In genomic region chr2:74844752-74845151, GRCh38 we compare ENCODE assay signal across 11 cellular contexts. TPM values are rescaled to one million over a fixed set of nuclear protein-coding genes. Genes with fewer than 3 reads are reported as not detected.
DNase-seq lines count a peak whose midpoint lies in the region; ATAC-seq and TF ChIP-seq lines count a peak whose summit lies in the region.
"Had no signal": no experiment of that assay in that cellular context is flagged by ENCODE, and none has a peak within 500 bp of the region (broad histone marks: within the 10 kb centered on the region; RNA-seq: fewer than 3 reads in every experiment).

No MANE protein-coding gene starts in this region.

- TF ChIP-seq EP300 in stomach (IDR thresholded peaks at IDR 0.05): no peak

- no peak for DNase-seq in GM23338 (ENCODE audit: low spot score)
- DNase-seq in activated B cell treated with CpG ODN at 0.5 μM for 24 hours: no peak
- DNase-seq in hepatocyte (ENCODE audit: low spot score): no peak
- no peak for DNase-seq in stomach
- no peak for DNase-seq in natural killer cell
- no peak for DNase-seq in DMS153 (lab: John Stamatoyannopoulos, UW)
- DNase-seq: NCI-H1417; NK-92 treated with Interleukin-12 subunit alpha and Interleukin-12 subunit beta, amount 100 ng/mL, for 24 hours; stimulated activated naive CD4-positive, alpha-beta T cell treated with Interleukin-2 at 50 U/mL for 16 hours had no signal

- no peak overlapping the region for H2AFZ ChIP-seq in GM23338
- no peak overlapping the region for H2AFZ ChIP-seq in hepatocyte

- no peaks in the 10 kb centered on the region for H3K9me3 ChIP-seq in hepatocyte (ENCODE audit: low read depth)
- no peaks in the 10 kb centered on the region for H3K9me3 ChIP-seq in stomach

- H3K27ac Mint-ChIP-seq in GM23338: no peak overlapping the region
- peak overlapping the region; percentile 74 for H3K27ac Mint-ChIP-seq in activated B cell treated with CpG ODN at 0.5 μM for 24 hours
- peak overlapping the region in 1 of 2 donors; percentile 78 for H3K27ac Mint-ChIP-seq in natural killer cell

- intact Hi-C loops in activated B cell treated with CpG ODN at 0.5 μM for 24 hours (cut with micrococcal nuclease) (loop anchor here (1.0 to 5.0 kb wide), 2 partner anchors 9 to 192 kb away; partner anchors contain the start of gene SEMA4F), stomach (cut with DNase I; ENCODE audit: low total_unique reads) (no loop called here), natural killer cell (cut with micrococcal nuclease) (no loop called here)

- H3K4me1 ChIP-seq in GM23338 (ENCODE audit: insufficient read depth) (peaks cover 76% of the 10 kb centered on the region), hepatocyte (ENCODE audit: insufficient read depth) (peaks cover 42% of the 10 kb centered on the region), stomach (peaks cover 60 to 91% (median 63%) of the 10 kb centered on the region in 4 donors)

- no peaks in the 10 kb centered on the region for H3K9me2 ChIP-seq in GM23338 (ENCODE audit: insufficient read depth)
- H3K9me2 ChIP-seq in hepatocyte (replicated peaks; ENCODE audit: insufficient read depth): no peaks in the 10 kb centered on the region

- POLR2A ChIA-PET in activated B cell treated with CpG ODN at 0.5 μM for 24 hours (lab: Charles Lee): interaction anchor here (1.3 kb wide), 1 partner anchor 10 kb away, joined by 17 read pairs; the partner anchor contains the start of gene HK2

- H3K4me1 Mint-ChIP-seq in GM23338: peaks cover 83% of the 10 kb centered on the region
- peaks cover 67% of the 10 kb centered on the region for H3K4me1 Mint-ChIP-seq in activated B cell treated with CpG ODN at 0.5 μM for 24 hours
- peaks cover 15 to 22% of the 10 kb centered on the region in 2 donors for H3K4me1 Mint-ChIP-seq in natural killer cell

- ATAC-seq in GM23338 (peak; percentile 6; the same call in 1 of the 3 replicates), activated B cell treated with CpG ODN at 0.5 μM for 24 hours (ENCODE audit: low read depth) (no peak), natural killer cell (no peak), HG02981 (IDR thresholded peaks at IDR 0.05; ENCODE audit: unreplicated experiment) (no peak)

- H4K20me1 ChIP-seq in GM23338 (replicated peaks; ENCODE audit: insufficient read depth) (peaks cover 76% of the 10 kb centered on the region), hepatocyte (ENCODE audit: insufficient read depth, poor library complexity, severe bottlenecking) (no peaks in the 10 kb centered on the region)

- no peak overlapping the region for H3K4me3 Mint-ChIP-seq in GM23338
- H3K4me3 Mint-ChIP-seq in activated B cell treated with CpG ODN at 0.5 μM for 24 hours: no peak overlapping the region
- no peak overlapping the region for H3K4me3 Mint-ChIP-seq in natural killer cell

- no peaks in the 10 kb centered on the region for H3K36me3 ChIP-seq in GM23338 (ENCODE audit: insufficient read depth)
- H3K36me3 ChIP-seq in hepatocyte (replicated peaks; ENCODE audit: insufficient read depth, low read depth): no peaks in the 10 kb centered on the region
- H3K36me3 ChIP-seq in stomach: no peaks in the 10 kb centered on the region

- peaks cover 98% of the 10 kb centered on the region for H3K79me2 ChIP-seq in GM23338 (replicated peaks; ENCODE audit: insufficient read depth)
- H3K79me2 ChIP-seq in hepatocyte: peaks cover 62% of the 10 kb centered on the region

- 98% methylated on average over 4 of the region's 4 CpGs for WGBS in hepatocyte (ENCODE audit: low lambda C conversion rate, missing lambda C conversion rate)
- 88 to 98% (median 95%) methylated on average over 4 of the region's 4 CpGs for WGBS in stomach, 5 donors

- 0 out of 2 replicates have a peak, but pooled peaks cover 11% of the 10 kb centered on the region for H3F3A ChIP-seq in GM23338 (replicated peaks; ENCODE audit: low read depth)

- CTCF ChIA-PET in activated B cell treated with CpG ODN at 0.5 μM for 24 hours (lab: Charles Lee): no interaction called here

- no peaks in the 10 kb centered on the region for H3K27me3 ChIP-seq in GM23338 (ENCODE audit: insufficient read depth)
- H3K27me3 ChIP-seq in hepatocyte: no peaks in the 10 kb centered on the region
- no peaks in the 10 kb centered on the region for H3K27me3 ChIP-seq in stomach

- no peak overlapping the region for H3K27ac ChIP-seq in GM23338 (ENCODE audit: low read depth)
- H3K27ac ChIP-seq in hepatocyte: peak overlapping the region; percentile 95
- H3K27ac ChIP-seq in stomach: peak overlapping the region; percentile 81 to 95 (median 88)

- H3K9me3 Mint-ChIP-seq in GM23338 (no peaks in the 10 kb centered on the region), activated B cell treated with CpG ODN at 0.5 μM for 24 hours (no peaks in the 10 kb centered on the region), natural killer cell (no peaks in the 10 kb centered on the region)
- H3K9me3 Mint-ChIP-seq: activated T-cell treated with anti-CD3 and anti-CD28 coated beads, Interleukin-2, amount 50 U/mL, for 4 hours had no signal

- TF ChIP-seq POLR2A in stomach (IDR thresholded peaks at IDR 0.05): no peak

- H3K4me3 ChIP-seq in GM23338 (no peak overlapping the region), hepatocyte (no peak overlapping the region), stomach (no peak overlapping the region)

- no peak for TF ChIP-seq CTCF in GM23338 (conservative IDR thresholded peaks at IDR 0.05; ENCODE audit: low read depth in 2 of 2)
- TF ChIP-seq CTCF in activated B cell treated with CpG ODN at 0.5 μM for 24 hours (IDR thresholded peaks at IDR 0.05): no peak
- TF ChIP-seq CTCF in hepatocyte (IDR thresholded peaks at IDR 0.05; ENCODE audit: poor library complexity): no peak
- no peak for TF ChIP-seq CTCF in stomach (IDR thresholded peaks at IDR 0.05)
- no peak for TF ChIP-seq CTCF in natural killer cell (IDR thresholded peaks at IDR 0.05)

- H3K27me3 Mint-ChIP-seq in GM23338 (ENCODE audit: insufficient read depth, low read depth, poor library complexity) (peaks cover 4% of the 10 kb centered on the region), activated B cell treated with CpG ODN at 0.5 μM for 24 hours (no peaks in the 10 kb centered on the region), natural killer cell (ENCODE audit: low read depth in 2 of 2) (peaks cover 0 to 4% of the 10 kb centered on the region in 2 donors)

- H3K4me2 ChIP-seq in GM23338 (no peak overlapping the region), hepatocyte (no peak overlapping the region)

- H3K36me3 Mint-ChIP-seq in GM23338 (ENCODE audit: low read depth) (peaks cover 15% of the 10 kb centered on the region; the same call in 2 of the 3 replicates), activated B cell treated with CpG ODN at 0.5 μM for 24 hours (ENCODE audit: low read depth) (no peaks in the 10 kb centered on the region), natural killer cell (no peaks in the 10 kb centered on the region)

TF ChIP-seq in GM23338, 12 proteins besides CTCF, POLR2A, EP300 and RAD21:
- TF ChIP-seq JUNB (IDR thresholded peaks at IDR 0.05; ENCODE audit: unreplicated experiment): no peak
- no peak for TF ChIP-seq NANOG (IDR thresholded peaks at IDR 0.05; ENCODE audit: borderline replicate concordance)
- no peak for TF ChIP-seq POLR2AphosphoS5 (IDR thresholded peaks at IDR 0.05; ENCODE audit: low read depth)

RNA-seq across cellular contexts. Expression of gene HK2, which starts 10.8 kb away (rescaled TPM):
- 54.7 and 56.0 TPM in 2 replicates for total RNA-seq in GM23338 (2014; rRNA removed; shearing (Covaris generic))
- polyA plus RNA-seq in GM23338 (2016; fragmentation: Nextera tagmentation; extraction: Ambion mirVana) (23.2 and 24.3 TPM in 2 replicates), hepatocyte (21.1 and 25.4 TPM in 2 replicates), stomach (10 to 100 TPM in 1 of 3 donors, 1 to 10 TPM in 2; 4.8 to 14.4 (median 6.6) TPM)
- total RNA-seq in activated B cell treated with CpG ODN at 0.5 μM for 24 hours (14.5 and 15.3 TPM in 2 replicates), hepatocyte (25.6 and 37.3 TPM in 2 replicates), stomach (10 to 100 TPM in 4 of 5 donors, 1 to 10 TPM in 1; 5.8 to 45.2 (median 19.7) TPM), natural killer cell (1 to 10 TPM; 1.6 to 9.4 (median 3.5) TPM)
